18 cellular contexts compared by ENCODE assay signal in the genomic region with DNA sequence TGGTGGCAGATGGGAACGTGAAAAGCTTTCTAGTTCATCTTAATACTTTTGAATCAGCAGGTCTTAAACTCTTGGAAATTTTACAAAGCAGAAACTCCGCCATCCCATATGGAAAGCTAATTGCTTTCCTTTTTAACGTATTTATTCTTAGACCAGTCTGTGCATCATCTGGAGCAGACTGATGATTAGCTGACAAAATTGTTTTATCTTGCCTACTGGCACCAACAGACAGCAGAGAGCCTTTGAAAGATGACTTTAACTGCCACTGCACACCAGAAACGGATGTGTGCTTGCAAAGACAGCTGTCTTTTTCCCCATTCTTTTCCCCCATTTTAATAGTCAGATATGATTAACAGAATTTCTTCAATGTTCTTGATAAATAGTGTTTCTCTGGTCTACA.
A peak's percentile ranks its signal among the peaks of the same experiment; 100 is the strongest.
DNase-seq lines count a peak whose midpoint lies in the region; ATAC-seq and TF ChIP-seq lines count a peak whose summit lies in the region.
"Had no signal": no experiment of that assay in that cellular context is flagged by ENCODE, and none has a peak within 500 bp of the region (broad histone marks: within the 10 kb centered on the region; RNA-seq: fewer than 3 reads in every experiment).

No MANE protein-coding gene starts in this region.

- POLR2A ChIA-PET in HEK293T (lab: Yijun Ruan, JAX), result interaction anchor here (0.5 kb wide), 1 partner anchor 534 kb away, joined by 3 read pairs; no protein-coding TSS in a partner anchor

- CTCF ChIA-PET in HEK293T (lab: Yijun Ruan, JAX), result interaction anchor here (1.2 to 1.5 kb wide), 2 partner anchors 11 to 50 kb away, joined by 3 to 5 read pairs; no protein-coding TSS in a partner anchor

- no peaks in the 10 kb centered on the region for H3K79me2 ChIP-seq in trophoblast cell (ENCODE audit: control insufficient read depth, insufficient read depth, low read length, poor library complexity)

- no peak overlapping the region for H2BK12ac ChIP-seq in trophoblast cell (ENCODE audit: low read length)

- H3K9me3 Mint-ChIP-seq in brain, result peaks cover 0 to 3% (median 0%) of the 10 kb centered on the region in 5 experiments
- peaks cover 0 to 8% of the 10 kb centered on the region in 2 donors for H3K9me3 Mint-ChIP-seq in stimulated activated naive B cell treated with anti-CD40 and anti-IgM and Interleukin-4, amounts not matched to agents 10 μg/mL and 1 μg/mL and 100 μg/mL, for 72 hours

- no peak overlapping the region for H4K91ac ChIP-seq in trophoblast cell (ENCODE audit: low read depth, low read length)

- H2AK5ac ChIP-seq in trophoblast cell (ENCODE audit: low read length), result no peak overlapping the region

- H3K4me3 Mint-ChIP-seq in brain, result peak overlapping the region in 1 of 5 experiments; percentile 44
- no peak overlapping the region for H3K4me3 Mint-ChIP-seq in stimulated activated naive B cell treated with anti-CD40 and anti-IgM and Interleukin-4, amounts not matched to agents 10 μg/mL and 1 μg/mL and 100 μg/mL, for 72 hours
- H3K4me3 Mint-ChIP-seq: CD4-positive, alpha-beta memory T cell had no signal

- no peak for ATAC-seq in stimulated activated naive B cell treated with anti-CD40 and anti-IgM and Interleukin-4, amounts not matched to agents 10 μg/mL and 1 μg/mL and 100 μg/mL, for 72 hours (replicated peaks)
- ATAC-seq: A549 had no signal

- H3K36me3 Mint-ChIP-seq in brain, result peaks cover 8% of the 10 kb centered on the region
- no peaks in the 10 kb centered on the region for H3K36me3 Mint-ChIP-seq in stimulated activated naive B cell treated with anti-CD40 and anti-IgM and Interleukin-4, amounts not matched to agents 10 μg/mL and 1 μg/mL and 100 μg/mL, for 72 hours
- H3K36me3 Mint-ChIP-seq: CD4-positive, alpha-beta memory T cell had no signal

- WGBS in trophoblast cell (ENCODE audit: extremely low coverage, insufficient coverage, insufficient read length), result no CpG with 5 or more reads among the region's 4 CpGs

- no peak overlapping the region for H4K12ac ChIP-seq in trophoblast cell (ENCODE audit: low read depth, low read length)

- H3K4me3 ChIP-seq in BE2C (ENCODE audit: low read depth, low read length), result peak overlapping the region; percentile 27
- no peak overlapping the region for H3K4me3 ChIP-seq in trophoblast cell (ENCODE audit: low read depth, low read length)
- H3K4me3 ChIP-seq: A549, BLaER1 had no signal

- H2BK120ac ChIP-seq in trophoblast cell (ENCODE audit: insufficient read depth, low read length, poor library complexity), result no peak overlapping the region

- H3K79me1 ChIP-seq in trophoblast cell (ENCODE audit: low read length), result no peaks in the 10 kb centered on the region

- H3K4me1 ChIP-seq in BE2C, result peaks cover 28% of the 10 kb centered on the region
- H3K4me1 ChIP-seq in trophoblast cell (ENCODE audit: control insufficient read depth in 1 of 2, insufficient read depth in 2 of 2, low read length in 2 of 2), result peaks cover 0 to 4% of the 10 kb centered on the region in 2 experiments
- H3K4me1 ChIP-seq: A549, BLaER1 had no signal

- H3K27ac Mint-ChIP-seq in brain, result peak overlapping the region in 4 of 5 experiments; percentile 29 to 59 (median 42)
- no peak overlapping the region for H3K27ac Mint-ChIP-seq in stimulated activated naive B cell treated with anti-CD40 and anti-IgM and Interleukin-4, amounts not matched to agents 10 μg/mL and 1 μg/mL and 100 μg/mL, for 72 hours
- H3K27ac Mint-ChIP-seq: CD4-positive, alpha-beta memory T cell had no signal

- H3K27ac ChIP-seq in trophoblast cell (ENCODE audit: low read depth, low read length), result no peak overlapping the region
- H3K27ac ChIP-seq: A549, BLaER1 had no signal

- H3K14ac ChIP-seq in trophoblast cell (ENCODE audit: low read length), result no peak overlapping the region

- H3K4me2 ChIP-seq in trophoblast cell (ENCODE audit: low read length), result no peak overlapping the region
- H3K4me2 ChIP-seq: A549, BLaER1 had no signal

- H3K27me3 ChIP-seq in BE2C, result no peaks in the 10 kb centered on the region
- no peaks in the 10 kb centered on the region for H3K27me3 ChIP-seq in trophoblast cell (ENCODE audit: insufficient read depth, low read length)
- H3K27me3 ChIP-seq: BLaER1 had no signal

- no peak overlapping the region for H2AFZ ChIP-seq in trophoblast cell (ENCODE audit: insufficient read depth, low read length, poor library complexity)

- H3K4ac ChIP-seq in trophoblast cell (ENCODE audit: low read depth, low read length), result no peak overlapping the region

- H3K18ac ChIP-seq in trophoblast cell (ENCODE audit: low read length), result no peak overlapping the region

- H3K27me3 Mint-ChIP-seq in brain, result peaks cover 3% of the 10 kb centered on the region
- H3K27me3 Mint-ChIP-seq in stimulated activated naive B cell treated with anti-CD40 and anti-IgM and Interleukin-4, amounts not matched to agents 10 μg/mL and 1 μg/mL and 100 μg/mL, for 72 hours, result peaks cover 6% of the 10 kb centered on the region in 2 donors

- DNase-seq in BE2C (peak; percentile 67), NCI-H1694 (lab: John Stamatoyannopoulos, UW) (peak; percentile 97), NCI-H446 (lab: John Stamatoyannopoulos, UW) (peak; percentile 52 to 85), HEK293T (ENCODE audit: extremely low spot score) (no peak), trophoblast cell (no peak)
- DNase-seq in stimulated activated naive B cell treated with anti-CD40 and anti-IgM and Interleukin-4, amounts not matched to agents 10 μg/mL and 1 μg/mL and 100 μg/mL, for 72 hours, result no peak
- no peak for DNase-seq in stimulated activated CD4-positive, alpha-beta T cell treated with anti-CD3 and anti-CD28 coated beads, Interleukin-1b, Interleukin-23, amount 100 ng/mL, for 48 hours
- DNase-seq: Calu3; CD4-positive, alpha-beta memory T cell; KBM-7; NCI-H2029; NCI-H226; NCI-H526 treated with DMSO at 0.1 percent for 48 hours; OCI-M1; SHP77 had no signal

- H3K36me3 ChIP-seq in BE2C (no peaks in the 10 kb centered on the region), trophoblast cell (ENCODE audit: control insufficient read depth in 1 of 2, insufficient read depth in 2 of 2, low read length in 2 of 2) (no peaks in the 10 kb centered on the region)
- H3K36me3 ChIP-seq: BLaER1 had no signal

- TF ChIP-seq CTCF in BE2C (IDR thresholded peaks at IDR 0.05; ENCODE audit: low read depth, low read length) (no peak), brain (conservative IDR thresholded peaks at IDR 0.05) (no peak)

- no peak overlapping the region for H3K9ac ChIP-seq in trophoblast cell (ENCODE audit: low read length)
- H3K9ac ChIP-seq: BLaER1 had no signal

- no peak overlapping the region for H4K8ac ChIP-seq in trophoblast cell (ENCODE audit: low read depth, low read length)

- H3K4me1 Mint-ChIP-seq in brain, result peaks cover 19% of the 10 kb centered on the region
- no peaks in the 10 kb centered on the region for H3K4me1 Mint-ChIP-seq in stimulated activated naive B cell treated with anti-CD40 and anti-IgM and Interleukin-4, amounts not matched to agents 10 μg/mL and 1 μg/mL and 100 μg/mL, for 72 hours
- H3K4me1 Mint-ChIP-seq: CD4-positive, alpha-beta memory T cell had no signal

- H3K23ac ChIP-seq in trophoblast cell (ENCODE audit: low read length), result no peak overlapping the region

- no peak overlapping the region for H2BK5ac ChIP-seq in trophoblast cell (ENCODE audit: low read depth, low read length, poor library complexity)

- H3K9me3 ChIP-seq in BE2C, result no peaks in the 10 kb centered on the region
- H3K9me3 ChIP-seq in trophoblast cell (ENCODE audit: insufficient read depth, low read depth, low read length), result peaks cover 4% of the 10 kb centered on the region
- H3K9me3 ChIP-seq: A549, BLaER1 had no signal

TF ChIP-seq in HEK293T, 16 proteins besides CTCF, POLR2A, EP300 and RAD21:
- no peak for TF ChIP-seq L3MBTL2 (conservative IDR thresholded peaks at IDR 0.05)
- TF ChIP-seq LEF1 (IDR thresholded peaks at IDR 0.05; ENCODE audit: borderline replicate concordance), result no peak
- no peak for TF ChIP-seq ELF4 (IDR thresholded peaks at IDR 0.05)
- no peak for TF ChIP-seq FOXA1 (IDR thresholded peaks at IDR 0.05)
- TF ChIP-seq CTBP1 (IDR thresholded peaks at IDR 0.05; ENCODE audit: borderline replicate concordance), result no peak
- TF ChIP-seq TARDBP (IDR thresholded peaks at IDR 0.05), result no peak
- TF ChIP-seq SUZ12 (IDR thresholded peaks at IDR 0.05), result no peak
- TF ChIP-seq FOXM1 (IDR thresholded peaks at IDR 0.05; ENCODE audit: borderline replicate concordance), result no peak
- TF ChIP-seq SP1 (IDR thresholded peaks at IDR 0.05), result no peak
- no peak for TF ChIP-seq HDGF (IDR thresholded peaks at IDR 0.05; ENCODE audit: borderline replicate concordance)
- no peak for TF ChIP-seq FOXK2 (IDR thresholded peaks at IDR 0.05)
- no peak for TF ChIP-seq BHLHE40 (IDR thresholded peaks at IDR 0.05; ENCODE audit: borderline replicate concordance)
- TF ChIP-seq NFRKB (IDR thresholded peaks at IDR 0.05), result no peak
- no peak for TF ChIP-seq ARNT (IDR thresholded peaks at IDR 0.05)
- TF ChIP-seq, protein P1, sequence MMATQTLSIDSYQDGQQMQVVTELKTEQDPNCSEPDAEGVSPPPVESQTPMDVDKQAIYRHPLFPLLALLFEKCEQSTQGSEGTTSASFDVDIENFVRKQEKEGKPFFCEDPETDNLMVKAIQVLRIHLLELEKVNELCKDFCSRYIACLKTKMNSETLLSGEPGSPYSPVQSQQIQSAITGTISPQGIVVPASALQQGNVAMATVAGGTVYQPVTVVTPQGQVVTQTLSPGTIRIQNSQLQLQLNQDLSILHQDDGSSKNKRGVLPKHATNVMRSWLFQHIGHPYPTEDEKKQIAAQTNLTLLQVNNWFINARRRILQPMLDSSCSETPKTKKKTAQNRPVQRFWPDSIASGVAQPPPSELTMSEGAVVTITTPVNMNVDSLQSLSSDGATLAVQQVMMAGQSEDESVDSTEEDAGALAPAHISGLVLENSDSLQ (IDR thresholded peaks at IDR 0.05), result no peak
- no peak for TF ChIP-seq ZNF384 (IDR thresholded peaks at IDR 0.05)

Comparison
In these comparisons a context has a peak if more than half of its experiments do, and no peak if none do; other contexts are left out.
1. DNase-seq: peak in BE2C (single experiment), NCI-H1694 (single experiment) and NCI-H446 (2 of 2); none in HEK293T (single experiment), stimulated activated naive B cell treated with anti-CD40 and anti-IgM and Interleukin-4, amounts not matched to agents 10 μg/mL and 1 μg/mL and 100 μg/mL, for 72 hours (single experiment), stimulated activated CD4-positive, alpha-beta T cell treated with anti-CD3 and anti-CD28 coated beads, Interleukin-1b, Interleukin-23, amount 100 ng/mL, for 48 hours (single experiment) and trophoblast cell (0 of 2).